12 cellular contexts compared by ENCODE assay signal in genomic region chr2:219045937-219046550, GRCh38. TPM values are rescaled to one million over a fixed set of nuclear protein-coding genes. Genes with fewer than 3 reads are reported as not detected.
DNase-seq lines count a peak whose midpoint lies in the region; ATAC-seq, FAIRE-seq and TF ChIP-seq lines count a peak whose summit lies in the region.
"Had no signal": no experiment of that assay in that cellular context is flagged by ENCODE, and none has a peak within 500 bp of the region (broad histone marks: within the 10 kb centered on the region; RNA-seq: fewer than 3 reads in every experiment).

No MANE protein-coding gene starts in this region.

- H3K27ac ChIP-seq in SJCRH30 (no peak overlapping the region), upper lobe of left lung (no peak overlapping the region)

- no peak for TF ChIP-seq EP300 in upper lobe of left lung (IDR thresholded peaks at IDR 0.05)

- no peaks in the 10 kb centered on the region for H3K9me3 ChIP-seq in SJCRH30 (replicated peaks)
- no peaks in the 10 kb centered on the region for H3K9me3 ChIP-seq in upper lobe of left lung

- H3K36me3 ChIP-seq in SJCRH30 (no peaks in the 10 kb centered on the region), upper lobe of left lung (no peaks in the 10 kb centered on the region)

- H3K4me3 ChIP-seq in SJCRH30 (no peak overlapping the region), upper lobe of left lung (no peak overlapping the region)

- 4 to 9% methylated on average over 6 of the region's 6 CpGs for WGBS in upper lobe of left lung, 2 donors

- no peak for ATAC-seq in upper lobe of left lung (ENCODE audit: low FRiP score in 2 of 2)
- no peak for ATAC-seq in HG02870 (IDR thresholded peaks at IDR 0.05; ENCODE audit: unreplicated experiment)

- H3K27me3 ChIP-seq in SJCRH30 (0 out of 2 replicates have a peak, but pooled peaks cover 6% of the 10 kb centered on the region), upper lobe of left lung (peaks cover 0 to 4% (median 1%) of the 10 kb centered on the region in 4 donors)

- FAIRE-seq in urothelium cell line (lab: Jason Lieb, UNC) = no peak
- FAIRE-seq: endometrium had no signal

- TF ChIP-seq POLR2A in upper lobe of left lung (IDR thresholded peaks at IDR 0.05) = no peak

- H3K4me1 ChIP-seq in SJCRH30 = no peaks in the 10 kb centered on the region
- H3K4me1 ChIP-seq in upper lobe of left lung = no peaks in the 10 kb centered on the region

- TF ChIP-seq CTCF in upper lobe of left lung (IDR thresholded peaks at IDR 0.05) = no peak

- peak; percentile 29 for DNase-seq in stimulated activated CD4-positive, alpha-beta T cell treated with anti-CD3 and anti-CD28 coated beads, Interleukin-15, amount 100 ng/mL, for 24 hours
- DNase-seq in stimulated activated CD4-positive, alpha-beta T cell treated with anti-CD3 and anti-CD28 coated beads, Interleukin-4, amount 100 ng/mL, for 24 hours = no peak
- DNase-seq in SJCRH30 = peak; percentile 56 to 71
- DNase-seq in foreskin melanocyte = peak; percentile 28
- DNase-seq in urothelium cell line (ENCODE audit: low spot score) = peak; percentile 61
- DNase-seq in upper lobe of left lung = no peak
- no peak for DNase-seq in NCI-H2081 (lab: John Stamatoyannopoulos, UW)
- DNase-seq: activated B cell treated with CpG ODN at 0.5 μM for 24 hours; CD4-positive, alpha-beta T cell; NCI-H1092 had no signal

RNA-seq across cellular contexts. Expression of gene CFAP65, which starts 4.7 kb away (rescaled TPM):
- total RNA-seq in SJCRH30 (2014; rRNA removed; shearing (Covaris generic)) = not detected in 2 replicates
- total RNA-seq in upper lobe of left lung = 10 to 100 TPM in 3 of 6 donors, 1 to 10 TPM in 2, under 1 TPM in 1; 0.26 to 18.7 (median 10.7) TPM
- total RNA-seq: activated B cell treated with CpG ODN at 0.5 μM for 24 hours; CD4-positive, alpha-beta T cell had no signal

RNA-seq across cellular contexts. Expression of gene IHH, which starts 14.7 kb away (rescaled TPM):
- 0.10 TPM in 1 of 2 replicates, not detected in the other for total RNA-seq in SJCRH30 (2014; rRNA removed; shearing (Covaris generic))
- 1 to 10 TPM in 3 of 6 donors, under 1 TPM in 1, not detected in 2; 0.80 to 4.4 (median 1.5) TPM for total RNA-seq in upper lobe of left lung
- total RNA-seq: activated B cell treated with CpG ODN at 0.5 μM for 24 hours; CD4-positive, alpha-beta T cell had no signal

RNA-seq across cellular contexts. Expression of gene CRYBA2, which starts 52.8 kb away (rescaled TPM):
- 0.15 TPM in 1 of 2 replicates, not detected in the other for total RNA-seq in SJCRH30 (2014; rRNA removed; shearing (Covaris generic))
- total RNA-seq in upper lobe of left lung = not detected
- total RNA-seq: activated B cell treated with CpG ODN at 0.5 μM for 24 hours; CD4-positive, alpha-beta T cell had no signal

Comparison
In these comparisons a context has a peak if more than half of its experiments do, and no peak if none do; other contexts are left out.
1. DNase-seq: peak in stimulated activated CD4-positive, alpha-beta T cell treated with anti-CD3 and anti-CD28 coated beads, Interleukin-15, amount 100 ng/mL, for 24 hours (single experiment), SJCRH30 (2 of 2), foreskin melanocyte (single experiment) and urothelium cell line (single experiment); none in stimulated activated CD4-positive, alpha-beta T cell treated with anti-CD3 and anti-CD28 coated beads, Interleukin-4, amount 100 ng/mL, for 24 hours (single experiment), upper lobe of left lung (0 of 2) and NCI-H2081 (0 of 2).